In the genomic region with DNA sequence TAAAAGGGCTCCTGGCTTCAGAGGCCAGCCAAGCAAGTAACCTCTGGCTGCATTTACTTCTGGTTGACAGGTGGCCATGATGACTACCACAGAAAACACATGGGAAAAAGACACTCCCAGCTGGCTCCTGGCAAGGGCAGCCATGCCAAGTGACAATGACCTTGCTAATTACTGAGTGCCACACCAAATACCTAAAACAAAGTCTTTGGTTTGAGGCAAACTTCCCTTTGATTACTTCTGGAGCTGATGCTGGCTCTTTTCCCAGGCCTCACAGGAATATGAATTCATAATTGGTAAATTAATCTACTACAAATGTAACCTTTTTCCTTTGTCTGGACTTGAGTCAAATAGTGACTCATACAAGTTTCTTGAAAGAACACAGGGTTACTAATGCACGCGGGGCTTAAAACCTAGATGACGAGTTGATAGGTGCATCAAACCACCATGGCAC, we compare ENCODE assay signal across 1 cellular context.
TF ChIP-seq lines count a peak whose summit lies in the region.

No MANE protein-coding gene starts in this region.

TF ChIP-seq in WTC11, 78 proteins besides CTCF, POLR2A, EP300 and RAD21 (continued from another document):
- TF ChIP-seq, protein P1, sequence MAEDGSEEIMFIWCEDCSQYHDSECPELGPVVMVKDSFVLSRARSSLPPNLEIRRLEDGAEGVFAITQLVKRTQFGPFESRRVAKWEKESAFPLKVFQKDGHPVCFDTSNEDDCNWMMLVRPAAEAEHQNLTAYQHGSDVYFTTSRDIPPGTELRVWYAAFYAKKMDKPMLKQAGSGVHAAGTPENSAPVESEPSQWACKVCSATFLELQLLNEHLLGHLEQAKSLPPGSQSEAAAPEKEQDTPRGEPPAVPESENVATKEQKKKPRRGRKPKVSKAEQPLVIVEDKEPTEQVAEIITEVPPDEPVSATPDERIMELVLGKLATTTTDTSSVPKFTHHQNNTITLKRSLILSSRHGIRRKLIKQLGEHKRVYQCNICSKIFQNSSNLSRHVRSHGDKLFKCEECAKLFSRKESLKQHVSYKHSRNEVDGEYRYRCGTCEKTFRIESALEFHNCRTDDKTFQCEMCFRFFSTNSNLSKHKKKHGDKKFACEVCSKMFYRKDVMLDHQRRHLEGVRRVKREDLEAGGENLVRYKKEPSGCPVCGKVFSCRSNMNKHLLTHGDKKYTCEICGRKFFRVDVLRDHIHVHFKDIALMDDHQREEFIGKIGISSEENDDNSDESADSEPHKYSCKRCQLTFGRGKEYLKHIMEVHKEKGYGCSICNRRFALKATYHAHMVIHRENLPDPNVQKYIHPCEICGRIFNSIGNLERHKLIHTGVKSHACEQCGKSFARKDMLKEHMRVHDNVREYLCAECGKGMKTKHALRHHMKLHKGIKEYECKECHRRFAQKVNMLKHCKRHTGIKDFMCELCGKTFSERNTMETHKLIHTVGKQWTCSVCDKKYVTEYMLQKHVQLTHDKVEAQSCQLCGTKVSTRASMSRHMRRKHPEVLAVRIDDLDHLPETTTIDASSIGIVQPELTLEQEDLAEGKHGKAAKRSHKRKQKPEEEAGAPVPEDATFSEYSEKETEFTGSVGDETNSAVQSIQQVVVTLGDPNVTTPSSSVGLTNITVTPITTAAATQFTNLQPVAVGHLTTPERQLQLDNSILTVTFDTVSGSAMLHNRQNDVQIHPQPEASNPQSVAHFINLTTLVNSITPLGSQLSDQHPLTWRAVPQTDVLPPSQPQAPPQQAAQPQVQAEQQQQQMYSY (CRISPR knock-in tag; IDR thresholded peaks at IDR 0.05) = no peak
- TF ChIP-seq NR3C1 (CRISPR knock-in tag; conservative IDR thresholded peaks at IDR 0.05; ENCODE audit: low read depth) = no peak
